In genomic region chr16:59880626-59881025, GRCh38 we compare ENCODE assay signal across 26 cellular contexts.
"Had no signal": no experiment of that assay in that cellular context is flagged by ENCODE, and none has a peak within 500 bp of the region (broad histone marks: within the 10 kb centered on the region; RNA-seq: fewer than 3 reads in every experiment).

No MANE protein-coding gene starts in this region.

- FAIRE-seq: colon, endothelial cell of umbilical vein, TTC549 had no signal

- DNase-seq: activated CD4-positive, alpha-beta T cell treated with anti-CD3 and anti-CD28 coated beads, Interleukin-2, amount 10 ng/mL, durations not matched to agents 7 days and 5 days; activated CD4-positive, CD25-positive, alpha-beta regulatory T cell treated with anti-CD3 and anti-CD28 coated beads, Interleukin-2, amount 50 U/mL, for 72 hours; activated CD8-positive, alpha-beta T cell treated with anti-CD3 and anti-CD28 coated beads, Interleukin-2, amount 10 ng/mL, durations not matched to agents 7 days and 5 days; activated gamma-delta T cell; activated naive CD4-positive, alpha-beta T cell treated with anti-CD3 and anti-CD28 coated beads, Interleukin-2, amount 50 U/mL, for 16 hours; activated naive CD8-positive, alpha-beta T cell treated with anti-CD3 and anti-CD28 coated beads, Interleukin-2, amount 50 U/mL, for 24 hours; caudate nucleus; dorsolateral prefrontal cortex; effector memory CD8-positive, alpha-beta T cell; glutamatergic neuron; immature natural killer cell; kidney glomerular epithelial cell; left ventricle myocardium superior; sigmoid colon; stimulated activated CD4-positive, alpha-beta T cell treated with anti-CD3 and anti-CD28 coated beads, Interleukin-2, amount 100 ng/mL, for 48 hours; stimulated activated CD8-positive, alpha-beta memory T cell treated with anti-CD3 and anti-CD28 coated beads, Interleukin-4, amount 100 ng/mL, for 48 hours; stimulated activated naive B cell treated with anti-CD40 and anti-IgM and Interleukin-4, amounts not matched to agents 10 μg/mL and 1 μg/mL and 100 μg/mL, for 72 hours; T-cell; WERI-Rb-1 had no signal

- H3K9me3 ChIP-seq: thoracic aorta, vagina had no signal

- H3K4me3 ChIP-seq: dorsolateral prefrontal cortex, hepatocyte, sigmoid colon, thoracic aorta, vagina had no signal

- H3K4me1 ChIP-seq: parathyroid adenoma, vagina had no signal

- H3K27me3 ChIP-seq: dorsolateral prefrontal cortex, hepatocyte, sigmoid colon, vagina had no signal

- H3K27ac ChIP-seq: dorsolateral prefrontal cortex, hepatocyte, parathyroid adenoma, sigmoid colon, thoracic aorta, vagina, WERI-Rb-1 had no signal

- ATAC-seq: activated CD8-positive, alpha-beta T cell treated with anti-CD3 and anti-CD28 coated beads, Interleukin-2, amount 10 ng/mL, durations not matched to agents 7 days and 5 days; activated naive CD8-positive, alpha-beta T cell treated with anti-CD3 and anti-CD28 coated beads, Interleukin-2, amount 50 U/mL, for 24 hours; effector memory CD8-positive, alpha-beta T cell; left ventricle myocardium superior; stimulated activated naive B cell treated with anti-CD40 and anti-IgM and Interleukin-4, amounts not matched to agents 10 μg/mL and 1 μg/mL and 100 μg/mL, for 72 hours; T-cell had no signal
